In the genomic region with DNA sequence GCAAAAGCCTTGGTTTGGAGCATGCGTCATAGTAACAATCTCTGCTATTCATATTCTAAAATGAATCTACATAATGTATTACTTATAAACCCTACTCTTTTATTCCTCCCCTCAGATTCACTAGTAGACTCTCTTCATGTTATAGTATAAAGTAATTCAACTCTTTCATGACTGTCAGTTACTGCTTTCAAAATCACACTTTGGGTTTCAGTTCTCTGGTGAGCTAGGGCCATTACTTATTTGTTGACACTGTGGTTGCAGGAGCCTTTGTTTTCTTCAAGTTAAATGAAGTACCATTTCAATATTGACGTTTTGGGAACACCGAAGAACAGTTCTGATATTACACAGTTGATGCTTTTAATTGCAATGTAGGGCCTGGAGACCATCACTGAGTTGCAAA, we compare ENCODE assay signal across 19 cellular contexts.
DNase-seq lines count a peak whose midpoint lies in the region; ATAC-seq, FAIRE-seq and TF ChIP-seq lines count a peak whose summit lies in the region.
"Had no signal": no experiment of that assay in that cellular context is flagged by ENCODE, and none has a peak within 500 bp of the region (broad histone marks: within the 10 kb centered on the region; RNA-seq: fewer than 3 reads in every experiment).

No MANE protein-coding gene starts in this region.

- H3K36me3 ChIP-seq in GM12878 (ENCODE audit: control insufficient read depth in 2 of 2, insufficient read depth in 2 of 2, low read length in 1 of 2): no peaks in the 10 kb centered on the region
- H3K36me3 ChIP-seq: BE2C had no signal

- no peaks in the 10 kb centered on the region for H4K20me1 ChIP-seq in GM12878 (ENCODE audit: control insufficient read depth, insufficient read depth)

- H3K36me3 Mint-ChIP-seq in T-helper 2 cell treated with Interferon-gamma antibody and Interleukin-4, amounts not matched to agents 5 μg/mL and 100 μg/mL, for 36 hours (ENCODE audit: low read depth): no peaks in the 10 kb centered on the region

- SMC1A ChIA-PET in GM12878 (lab: Charles Lee; ENCODE audit: uncharacterized antibody, unreplicated experiment): interaction anchor here (1.2 kb wide), 2 partner anchors 28 to 344 kb away, joined by 3 read pairs; no protein-coding TSS in a partner anchor

- no peak overlapping the region for H3K27ac ChIP-seq in GM12878 (ENCODE audit: control insufficient read depth, insufficient read depth)

- no peaks in the 10 kb centered on the region for H3K79me2 ChIP-seq in GM12878 (ENCODE audit: control insufficient read depth, insufficient read depth, low read length)

- TF ChIP-seq RAD21 in GM12878 (IDR thresholded peaks at IDR 0.05; ENCODE audit: insufficient read depth, low read depth, low read length): no peak

- WGBS in GM12878 (ENCODE audit: insufficient coverage, insufficient replicate concordance, low lambda C conversion rate, missing lambda C conversion rate): 0% methylated on average over 3 of the region's 3 CpGs

- POLR2A ChIA-PET in GM12878 (lab: Charles Lee): interaction anchor here (0.6 kb wide), 1 partner anchor 378 kb away, joined by 3 read pairs; a partner anchor contains a TSS

- no peak for TF ChIP-seq CTCF in GM12865 (IDR thresholded peaks at IDR 0.05; ENCODE audit: insufficient read depth, low read depth, low read length, missing control alignments)
- TF ChIP-seq CTCF in GM12878 (IDR thresholded peaks at IDR 0.05 in 2 of 3, conservative IDR thresholded peaks at IDR 0.05 in 1 of 3; ENCODE audit: control insufficient read depth in 2 of 3, extremely low read depth in 1 of 3, insufficient read depth in 1 of 3, low read depth in 3 of 3, low read length in 3 of 3): no peak

- no peaks in the 10 kb centered on the region; a peak in 1 of 4 replicates for H3K27me3 ChIP-seq in GM12878 (replicated peaks in 1 of 2; ENCODE audit: control insufficient read depth in 2 of 2, insufficient read depth in 2 of 2, low read length in 1 of 2)
- H3K27me3 ChIP-seq: BE2C had no signal

- in situ Hi-C loops in GM12878 (cut with MboI): no loop called here

- no TSS peak for BruUV-seq in GM12878 (replicated peaks; lab: Mats Ljungman, UMichigan)

- CTCF ChIA-PET in GM12878 (lab: Yijun Ruan, JAX): no interaction called here

- ATAC-seq in GM18520 (IDR thresholded peaks at IDR 0.05; ENCODE audit: unreplicated experiment) (peak; percentile 94), HG02610 (IDR thresholded peaks at IDR 0.05; ENCODE audit: unreplicated experiment) (peak; percentile 44), GM12878 (peak; percentile 93), HG02970 (IDR thresholded peaks at IDR 0.05; ENCODE audit: low FRiP score, unreplicated experiment) (no peak)

- no peaks in the 10 kb centered on the region for H3K9me3 Mint-ChIP-seq in T-helper 2 cell treated with Interferon-gamma antibody and Interleukin-4, amounts not matched to agents 5 μg/mL and 100 μg/mL, for 36 hours

- H3K27me3 Mint-ChIP-seq in T-helper 2 cell treated with Interferon-gamma antibody and Interleukin-4, amounts not matched to agents 5 μg/mL and 100 μg/mL, for 36 hours (ENCODE audit: low read depth): no peaks in the 10 kb centered on the region
- H3K27me3 Mint-ChIP-seq: CD4-positive, alpha-beta T cell had no signal

- H3K9ac ChIP-seq in GM12878 (ENCODE audit: control insufficient read depth, insufficient read depth, low read length): no peak overlapping the region

- H3K4me1 ChIP-seq in GM12878 (ENCODE audit: control insufficient read depth, insufficient read depth, low read length): no peaks in the 10 kb centered on the region
- H3K4me1 ChIP-seq: BE2C, Caco-2 had no signal

- RAD21 ChIA-PET in GM12878 (lab: Charles Lee; ENCODE audit: unreplicated experiment): interaction anchor here (0.7 kb wide), 1 partner anchor 346 kb away, joined by 3 read pairs; no protein-coding TSS in a partner anchor

- no peak overlapping the region for H3K27ac Mint-ChIP-seq in T-helper 2 cell treated with Interferon-gamma antibody and Interleukin-4, amounts not matched to agents 5 μg/mL and 100 μg/mL, for 36 hours
- H3K27ac Mint-ChIP-seq: CD4-positive, alpha-beta T cell; T-helper 1 cell treated with Interleukin-12 subunit alpha and Interleukin-12 subunit beta and Interleukin-4 antibody, amounts not matched to agents 30 μg/mL and 1 μg/mL, for 36 hours had no signal

- DNase-seq in GM12865 (ENCODE audit: low read depth): peak; percentile 5
- DNase-seq in GM12878 (ENCODE audit: low read depth, low spot score): no peak
- DNase-seq in DMS79 (lab: John Stamatoyannopoulos, UW): no peak
- no peak for DNase-seq in T-helper 2 cell treated with Interferon-gamma antibody and Interleukin-4, amounts not matched to agents 5 μg/mL and 100 μg/mL, for 36 hours (ENCODE audit: low spot score)
- DNase-seq: BE2C; Caco-2; CD4-positive, alpha-beta T cell; GF-D8; IMR-90; NCI-H1436 treated with DMSO at 0.1 percent for 48 hours; NCI-H2029 had no signal

- TF ChIP-seq EP300 in GM12878 (IDR thresholded peaks at IDR 0.05; ENCODE audit: borderline replicate concordance in 1 of 2, control insufficient read depth in 1 of 2, low read depth in 2 of 2, low read length in 2 of 2): peak; percentile 76 to 82; a peak in 3 of 4 replicates

- no peak overlapping the region for H3K4me3 Mint-ChIP-seq in T-helper 2 cell treated with Interferon-gamma antibody and Interleukin-4, amounts not matched to agents 5 μg/mL and 100 μg/mL, for 36 hours
- H3K4me3 Mint-ChIP-seq: CD4-positive, alpha-beta T cell; T-helper 1 cell treated with Interleukin-12 subunit alpha and Interleukin-12 subunit beta and Interleukin-4 antibody, amounts not matched to agents 30 μg/mL and 1 μg/mL, for 36 hours had no signal

- H3K9me3 ChIP-seq in GM12878 (replicated peaks; ENCODE audit: control insufficient read depth, insufficient read depth, low read length): no peaks in the 10 kb centered on the region
- H3K9me3 ChIP-seq: BE2C, Caco-2 had no signal

- no peaks in the 10 kb centered on the region for H3K4me1 Mint-ChIP-seq in T-helper 2 cell treated with Interferon-gamma antibody and Interleukin-4, amounts not matched to agents 5 μg/mL and 100 μg/mL, for 36 hours (ENCODE audit: low read depth)

- no peak for FAIRE-seq in GM12878 (lab: Jason Lieb, UNC)
- FAIRE-seq: A204.1, GM12892, GM19239, HTR-8/SVneo had no signal

- no peak for TF ChIP-seq POLR2A in GM12878 (IDR thresholded peaks at IDR 0.05; ENCODE audit: low read depth, low read length)

- intact Hi-C loops in GM12878 (cut with micrococcal nuclease; ENCODE audit: unreplicated experiment): loop anchor here (10.0 kb wide), 1 partner anchor 349 kb away; no protein-coding TSS in a partner anchor

- H3K4me2 ChIP-seq in GM12878 (ENCODE audit: control insufficient read depth, insufficient read depth): no peak overlapping the region

- no peak overlapping the region for H3K4me3 ChIP-seq in GM12865 (ENCODE audit: low read depth, low read length)
- no peak overlapping the region for H3K4me3 ChIP-seq in GM12878

- H2AFZ ChIP-seq in GM12878 (ENCODE audit: control insufficient read depth, low read depth, low read length): no peak overlapping the region

TF ChIP-seq in GM12878, 131 proteins besides CTCF, POLR2A, EP300 and RAD21 (continues in another document):
- TF ChIP-seq NBN (IDR thresholded peaks at IDR 0.05) (0 out of 2 replicates have a peak, but pooled peaks have one; percentile 49), CREM (IDR thresholded peaks at IDR 0.05; ENCODE audit: low read depth) (no peak), SPI1 (IDR thresholded peaks at IDR 0.05; ENCODE audit: borderline replicate concordance, insufficient read depth, low read depth, low read length) (peak; percentile 31; the same call in 1 of the 2 replicates)
- TF ChIP-seq, protein P1, sequence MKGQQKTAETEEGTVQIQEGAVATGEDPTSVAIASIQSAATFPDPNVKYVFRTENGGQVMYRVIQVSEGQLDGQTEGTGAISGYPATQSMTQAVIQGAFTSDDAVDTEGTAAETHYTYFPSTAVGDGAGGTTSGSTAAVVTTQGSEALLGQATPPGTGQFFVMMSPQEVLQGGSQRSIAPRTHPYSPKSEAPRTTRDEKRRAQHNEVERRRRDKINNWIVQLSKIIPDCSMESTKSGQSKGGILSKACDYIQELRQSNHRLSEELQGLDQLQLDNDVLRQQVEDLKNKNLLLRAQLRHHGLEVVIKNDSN (IDR thresholded peaks at IDR 0.05; ENCODE audit: borderline replicate concordance, extremely low read length, insufficient read depth, low read depth, low read length): no peak
- TF ChIP-seq, protein P2, sequence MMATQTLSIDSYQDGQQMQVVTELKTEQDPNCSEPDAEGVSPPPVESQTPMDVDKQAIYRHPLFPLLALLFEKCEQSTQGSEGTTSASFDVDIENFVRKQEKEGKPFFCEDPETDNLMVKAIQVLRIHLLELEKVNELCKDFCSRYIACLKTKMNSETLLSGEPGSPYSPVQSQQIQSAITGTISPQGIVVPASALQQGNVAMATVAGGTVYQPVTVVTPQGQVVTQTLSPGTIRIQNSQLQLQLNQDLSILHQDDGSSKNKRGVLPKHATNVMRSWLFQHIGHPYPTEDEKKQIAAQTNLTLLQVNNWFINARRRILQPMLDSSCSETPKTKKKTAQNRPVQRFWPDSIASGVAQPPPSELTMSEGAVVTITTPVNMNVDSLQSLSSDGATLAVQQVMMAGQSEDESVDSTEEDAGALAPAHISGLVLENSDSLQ (IDR thresholded peaks at IDR 0.05): peak; percentile 72
- TF ChIP-seq, protein P3, sequence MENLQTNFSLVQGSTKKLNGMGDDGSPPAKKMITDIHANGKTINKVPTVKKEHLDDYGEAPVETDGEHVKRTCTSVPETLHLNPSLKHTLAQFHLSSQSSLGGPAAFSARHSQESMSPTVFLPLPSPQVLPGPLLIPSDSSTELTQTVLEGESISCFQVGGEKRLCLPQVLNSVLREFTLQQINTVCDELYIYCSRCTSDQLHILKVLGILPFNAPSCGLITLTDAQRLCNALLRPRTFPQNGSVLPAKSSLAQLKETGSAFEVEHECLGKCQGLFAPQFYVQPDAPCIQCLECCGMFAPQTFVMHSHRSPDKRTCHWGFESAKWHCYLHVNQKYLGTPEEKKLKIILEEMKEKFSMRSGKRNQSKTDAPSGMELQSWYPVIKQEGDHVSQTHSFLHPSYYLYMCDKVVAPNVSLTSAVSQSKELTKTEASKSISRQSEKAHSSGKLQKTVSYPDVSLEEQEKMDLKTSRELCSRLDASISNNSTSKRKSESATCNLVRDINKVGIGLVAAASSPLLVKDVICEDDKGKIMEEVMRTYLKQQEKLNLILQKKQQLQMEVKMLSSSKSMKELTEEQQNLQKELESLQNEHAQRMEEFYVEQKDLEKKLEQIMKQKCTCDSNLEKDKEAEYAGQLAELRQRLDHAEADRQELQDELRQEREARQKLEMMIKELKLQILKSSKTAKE (IDR thresholded peaks at IDR 0.05; ENCODE audit: low read depth, poor library complexity, severe bottlenecking): peak; percentile 69
